ENCODE assay signal across 10 cellular contexts in the genomic region with DNA sequence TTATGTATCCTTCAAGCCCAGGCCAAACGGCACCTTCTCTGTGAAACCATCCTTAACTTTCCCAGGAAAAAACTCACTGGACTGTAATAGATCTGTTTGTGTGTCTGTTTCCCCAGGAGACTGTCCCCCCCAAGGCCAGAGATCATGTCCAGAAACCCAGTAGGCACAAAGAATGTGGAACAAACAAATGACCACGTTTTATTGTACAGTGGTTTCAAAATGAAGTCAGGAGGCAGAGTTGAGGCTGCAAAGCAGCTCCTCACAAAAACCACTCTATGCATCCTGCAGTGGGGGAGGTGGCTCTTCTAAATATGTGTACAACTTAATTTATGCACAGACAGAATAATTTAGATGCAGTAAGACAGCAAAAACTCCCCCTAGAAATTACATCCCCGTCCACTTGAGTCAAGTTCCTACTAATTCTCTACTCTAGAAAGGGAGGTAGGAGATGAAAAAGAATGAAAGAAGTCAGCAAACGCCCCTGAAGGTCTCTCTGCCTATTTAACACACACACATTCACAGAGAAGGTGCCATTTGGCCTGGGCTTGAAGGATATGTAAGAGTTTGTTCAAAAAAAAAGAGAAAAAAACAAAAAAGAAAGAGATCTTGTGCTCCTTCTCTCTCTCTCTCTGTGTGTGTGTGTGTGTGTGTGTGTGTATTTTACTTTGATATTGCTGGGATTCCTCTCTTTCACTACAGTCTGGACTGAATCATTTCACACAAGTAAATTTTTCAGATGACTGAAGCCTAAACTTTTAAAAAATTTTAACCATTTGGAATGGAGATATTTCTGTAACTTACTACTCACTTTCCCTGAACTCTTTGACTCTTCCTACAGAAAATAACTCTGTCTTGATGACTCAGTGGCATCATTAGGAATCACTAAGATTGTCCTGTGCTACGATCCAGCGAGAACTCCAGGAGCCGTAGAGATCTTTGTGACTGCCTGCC. TPM values are rescaled to one million over a fixed set of nuclear protein-coding genes. Genes with fewer than 3 reads are reported as not detected.
A peak's percentile ranks its signal among the peaks of the same experiment; 100 is the strongest.
DNase-seq lines count a peak whose midpoint lies in the region; ATAC-seq and TF ChIP-seq lines count a peak whose summit lies in the region.
"Had no signal": no experiment of that assay in that cellular context is flagged by ENCODE, and none has a peak within 500 bp of the region (broad histone marks: within the 10 kb centered on the region; RNA-seq: fewer than 3 reads in every experiment).

No MANE protein-coding gene starts in this region.

- no peak overlapping the region for H3K4me3 Mint-ChIP-seq in endodermal cell

- H3K27ac Mint-ChIP-seq in endodermal cell = no peak overlapping the region

- H3K27ac ChIP-seq in endodermal cell (ENCODE audit: low read depth, low read length) = peak overlapping the region; percentile 68
- no peak overlapping the region for H3K27ac ChIP-seq in hepatocyte

- H3K9me2 ChIP-seq in hepatocyte (replicated peaks; ENCODE audit: insufficient read depth) = no peaks in the 10 kb centered on the region

- H3K4me3 ChIP-seq in endodermal cell (ENCODE audit: low read length) (no peak overlapping the region), hepatocyte (no peak overlapping the region)
- H3K4me3 ChIP-seq: coronary artery had no signal

- no peaks in the 10 kb centered on the region for H4K20me1 ChIP-seq in hepatocyte (ENCODE audit: insufficient read depth, poor library complexity, severe bottlenecking)

- H3K9me3 Mint-ChIP-seq in endodermal cell = no peaks in the 10 kb centered on the region

- 87 to 90% methylated on average over 4 to 5 of the region's 7 CpGs for WGBS in endodermal cell (ENCODE audit: insufficient coverage in 1 of 2, insufficient read length in 1 of 2), 2 experiments
- WGBS in hepatocyte (ENCODE audit: low lambda C conversion rate, missing lambda C conversion rate) = 76% methylated on average over 7 of the region's 7 CpGs

- no peak overlapping the region for H2AFZ ChIP-seq in hepatocyte

- H3K27me3 ChIP-seq in endodermal cell (ENCODE audit: control insufficient read depth, insufficient read depth, low read length, poor library complexity, severe bottlenecking) (no peaks in the 10 kb centered on the region), hepatocyte (peaks cover 4% of the 10 kb centered on the region)

- no peaks in the 10 kb centered on the region for H3K36me3 Mint-ChIP-seq in endodermal cell (ENCODE audit: low read depth)

- peak; percentile 43 for ATAC-seq in HG03439 (IDR thresholded peaks at IDR 0.05; ENCODE audit: unreplicated experiment)

- H3K9me3 ChIP-seq in endodermal cell (ENCODE audit: control insufficient read depth, low read length) (no peaks in the 10 kb centered on the region), hepatocyte (ENCODE audit: low read depth) (no peaks in the 10 kb centered on the region)

- DNase-seq in stimulated activated CD4-positive, alpha-beta T cell treated with anti-CD3 and anti-CD28 coated beads, Interleukin-2, amount 100 ng/mL, for 24 hours = peak; percentile 30 to 61
- DNase-seq in stimulated activated CD4-positive, alpha-beta T cell treated with anti-CD3 and anti-CD28 coated beads, Interleukin-2, amount 100 ng/mL, for 48 hours = no peak
- no peak for DNase-seq in endodermal cell
- DNase-seq in hepatocyte (ENCODE audit: low spot score) = no peak
- DNase-seq in NCI-H774 (lab: John Stamatoyannopoulos, UW) = no peak
- no peak for DNase-seq in A172 (ENCODE audit: low spot score)
- DNase-seq in NCI-H82 treated with DMSO at 0.1 percent for 48 hours (lab: John Stamatoyannopoulos, UW; ENCODE audit: unreplicated experiment) = no peak
- DNase-seq: NCI-H1105 had no signal

- no peak overlapping the region for H3K9ac ChIP-seq in endodermal cell (ENCODE audit: extremely low read depth, low read length, poor library complexity, severe bottlenecking)

- no peaks in the 10 kb centered on the region for H3K27me3 Mint-ChIP-seq in endodermal cell (ENCODE audit: insufficient read depth)

- no peak overlapping the region for H3K4me2 ChIP-seq in hepatocyte

- no peaks in the 10 kb centered on the region for H3K79me2 ChIP-seq in hepatocyte

- TF ChIP-seq CTCF in endodermal cell (conservative IDR thresholded peaks at IDR 0.05) (no peak), hepatocyte (IDR thresholded peaks at IDR 0.05; ENCODE audit: poor library complexity) (no peak)

- H3K4me1 Mint-ChIP-seq in endodermal cell = no peaks in the 10 kb centered on the region

- H3K36me3 ChIP-seq in endodermal cell (ENCODE audit: control insufficient read depth, insufficient read depth, low read length) (no peaks in the 10 kb centered on the region), hepatocyte (replicated peaks; ENCODE audit: insufficient read depth, low read depth) (no peaks in the 10 kb centered on the region)

- H3K4me1 ChIP-seq in endodermal cell (ENCODE audit: control insufficient read depth, insufficient read depth, low read length) = no peaks in the 10 kb centered on the region
- no peaks in the 10 kb centered on the region for H3K4me1 ChIP-seq in hepatocyte (ENCODE audit: insufficient read depth)

RNA-seq across cellular contexts. Expression of a gene that starts 19.5 kb away (rescaled TPM):
- total RNA-seq in endodermal cell (1 to 10 TPM; 1.4 to 2.3 TPM), hepatocyte (9.1 and 11.4 TPM in 2 replicates)
- 6.3 TPM for polyA plus RNA-seq in endodermal cell (2013, experiment 1 of 2)
- polyA plus RNA-seq in endodermal cell (2013, experiment 2 of 2) = 5.0 TPM
- polyA plus RNA-seq in hepatocyte = 0.80 and 1.0 TPM in 2 replicates
- 2.5 and 3.7 TPM in 2 replicates for total RNA-seq in A172 (2014; rRNA removed; shearing (Covaris generic))

Comparison
In these comparisons a context has a peak if more than half of its experiments do, and no peak if none do; other contexts are left out.
1. DNase-seq: peak in stimulated activated CD4-positive, alpha-beta T cell treated with anti-CD3 and anti-CD28 coated beads, Interleukin-2, amount 100 ng/mL, for 24 hours (2 of 2); none in stimulated activated CD4-positive, alpha-beta T cell treated with anti-CD3 and anti-CD28 coated beads, Interleukin-2, amount 100 ng/mL, for 48 hours (0 of 2), endodermal cell (single experiment), hepatocyte (single experiment), NCI-H774 (single experiment), A172 (single experiment) and NCI-H82 treated with DMSO at 0.1 percent for 48 hours (single experiment).